8 cellular contexts compared by ENCODE assay signal in the genomic region with DNA sequence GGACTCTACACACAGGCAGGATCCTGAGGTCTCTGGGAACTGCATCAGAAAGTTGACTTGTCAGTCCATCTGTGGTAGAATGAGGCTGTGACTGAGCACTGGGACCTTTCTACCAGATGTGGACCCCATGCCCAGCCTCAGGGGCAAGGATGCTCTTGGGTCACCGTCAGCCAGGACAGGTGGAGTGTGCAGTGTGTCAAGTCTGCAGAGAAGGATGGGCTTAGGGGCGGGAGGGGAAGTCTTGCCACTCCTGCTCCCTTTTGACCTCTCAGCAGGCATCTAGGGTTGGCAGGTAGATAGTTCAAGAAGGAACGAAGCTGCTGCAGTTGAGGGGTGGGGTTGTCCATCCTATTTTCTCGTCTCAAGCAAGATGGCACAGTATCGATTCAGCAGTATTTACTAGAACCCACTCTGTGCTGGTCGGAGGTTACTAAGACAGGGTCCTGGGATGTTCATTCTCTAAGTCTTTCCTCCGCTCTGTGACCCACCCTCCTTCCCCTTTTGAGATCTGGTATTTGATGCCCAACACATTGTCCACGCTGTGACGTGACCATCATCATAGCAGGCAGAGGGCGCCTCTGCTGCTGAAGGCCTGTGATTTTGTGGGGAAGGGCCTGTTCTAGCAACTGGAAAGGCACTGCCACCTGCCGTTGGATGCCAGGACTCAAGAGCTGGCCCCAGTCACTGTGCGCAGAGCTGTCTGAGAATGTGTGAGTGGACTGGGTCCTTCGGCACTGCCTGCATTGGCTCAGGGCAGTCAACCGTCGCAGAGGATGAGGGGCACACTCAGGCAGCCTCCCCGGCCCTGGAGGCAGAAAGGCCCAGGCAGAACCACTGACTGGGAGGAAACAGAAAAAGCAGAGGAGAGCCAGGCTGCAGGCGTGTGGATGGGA. TPM values are rescaled to one million over a fixed set of nuclear protein-coding genes. Genes with fewer than 3 reads are reported as not detected.
DNase-seq lines count a peak whose midpoint lies in the region; ATAC-seq and TF ChIP-seq lines count a peak whose summit lies in the region.

No MANE protein-coding gene starts in this region.

- 62% methylated on average over 11 of the region's 17 CpGs for WGBS in right lobe of liver (ENCODE audit: insufficient coverage, low coverage, low lambda C conversion rate, missing lambda C conversion rate)
- WGBS in transverse colon (ENCODE audit: low coverage in 1 of 2), 2 donors = 67 to 95% methylated on average over 4 to 17 of the region's 17 CpGs

- peaks cover 9 to 26% of the 10 kb centered on the region in 2 donors for H3K36me3 Mint-ChIP-seq in activated naive CD4-positive, alpha-beta T cell treated with anti-CD3 and anti-CD28 coated beads, Interleukin-2, amount 50 U/mL, for 72 hours
- H3K36me3 Mint-ChIP-seq in T-helper 2 cell treated with Interferon-gamma antibody and Interleukin-4, amounts not matched to agents 5 μg/mL and 100 μg/mL, for 36 hours (ENCODE audit: low read depth) = peaks cover 59% of the 10 kb centered on the region

- H3K27me3 Mint-ChIP-seq in T-helper 2 cell treated with Interferon-gamma antibody and Interleukin-4, amounts not matched to agents 5 μg/mL and 100 μg/mL, for 36 hours (ENCODE audit: low read depth) = no peaks in the 10 kb centered on the region

- H3K27me3 ChIP-seq in right lobe of liver (no peaks in the 10 kb centered on the region), transverse colon (no peaks in the 10 kb centered on the region)

- H3K4me3 Mint-ChIP-seq in T-helper 2 cell treated with Interferon-gamma antibody and Interleukin-4, amounts not matched to agents 5 μg/mL and 100 μg/mL, for 36 hours = no peak overlapping the region

- no peak for TF ChIP-seq EP300 in transverse colon (IDR thresholded peaks at IDR 0.05; ENCODE audit: low read depth)

- H3K9me3 Mint-ChIP-seq in activated naive CD4-positive, alpha-beta T cell treated with anti-CD3 and anti-CD28 coated beads, Interleukin-2, amount 50 U/mL, for 72 hours = no peaks in the 10 kb centered on the region
- no peaks in the 10 kb centered on the region for H3K9me3 Mint-ChIP-seq in T-helper 2 cell treated with Interferon-gamma antibody and Interleukin-4, amounts not matched to agents 5 μg/mL and 100 μg/mL, for 36 hours

- TF ChIP-seq POLR2A in right lobe of liver (IDR thresholded peaks at IDR 0.05) = no peak
- TF ChIP-seq POLR2A in transverse colon (IDR thresholded peaks at IDR 0.05) = no peak

- H3K4me3 ChIP-seq in right lobe of liver (no peak overlapping the region), transverse colon (no peak overlapping the region)

- H3K4me1 Mint-ChIP-seq in T-helper 2 cell treated with Interferon-gamma antibody and Interleukin-4, amounts not matched to agents 5 μg/mL and 100 μg/mL, for 36 hours (ENCODE audit: low read depth) = peaks cover 28% of the 10 kb centered on the region

- in situ Hi-C loops in transverse colon (cut with MboI; ENCODE audit: low pct_ligation_motif_present in 1 of 4, low pct_unique_long_range_greater_than_20kb in 1 of 4, low sequenced_read_pairs in 3 of 4) = no loop called here

- ATAC-seq in activated naive CD4-positive, alpha-beta T cell treated with anti-CD3 and anti-CD28 coated beads, Interleukin-2, amount 50 U/mL, for 72 hours = no peak
- ATAC-seq in right lobe of liver (peak; percentile 23 to 34 (median 30)), GM18909 (IDR thresholded peaks at IDR 0.05; ENCODE audit: poor library complexity, unreplicated experiment) (no peak)

- intact Hi-C loops in right lobe of liver (cut with DNase I) = no loop called here
- intact Hi-C loops in transverse colon (cut with DNase I; ENCODE audit: low total_unique reads) = no loop called here

- peak; percentile 39 to 57 (median 46) for TF ChIP-seq CTCF in right lobe of liver (IDR thresholded peaks at IDR 0.05)
- TF ChIP-seq CTCF in transverse colon (IDR thresholded peaks at IDR 0.05) = peak; percentile 31 to 69 (median 50)

- DNase-seq in activated naive CD4-positive, alpha-beta T cell treated with Interleukin-2 at 50 U/mL for 16 hours = peak; percentile 16
- DNase-seq in activated naive CD4-positive, alpha-beta T cell treated with anti-CD3 and anti-CD28 coated beads, Interleukin-2, amount 50 U/mL, for 72 hours (ENCODE audit: low spot score in 2 of 2) = no peak
- peak; percentile 43 to 79 for DNase-seq in NCI-H1930 (lab: John Stamatoyannopoulos, UW)
- peak; percentile 37 for DNase-seq in T-helper 2 cell treated with Interferon-gamma antibody and Interleukin-4, amounts not matched to agents 5 μg/mL and 100 μg/mL, for 36 hours (ENCODE audit: low spot score)
- DNase-seq in dermis blood vessel endothelial cell = peak; percentile 94
- DNase-seq in right lobe of liver = peak in 1 of 3 donors; percentile 46
- DNase-seq in transverse colon = peak; percentile 59

- peaks cover 0 to 39% (median 9%) of the 10 kb centered on the region in 4 donors for H3K36me3 ChIP-seq in right lobe of liver
- peaks cover 0 to 4% (median 0%) of the 10 kb centered on the region in 4 donors for H3K36me3 ChIP-seq in transverse colon

- no peak overlapping the region for H3K27ac ChIP-seq in right lobe of liver
- no peak overlapping the region for H3K27ac ChIP-seq in transverse colon

- H3K27ac Mint-ChIP-seq in activated naive CD4-positive, alpha-beta T cell treated with anti-CD3 and anti-CD28 coated beads, Interleukin-2, amount 50 U/mL, for 72 hours = peak overlapping the region in 1 of 2 donors; percentile 88
- peak overlapping the region; percentile 64 for H3K27ac Mint-ChIP-seq in T-helper 2 cell treated with Interferon-gamma antibody and Interleukin-4, amounts not matched to agents 5 μg/mL and 100 μg/mL, for 36 hours

- H3K4me1 ChIP-seq in right lobe of liver = peaks cover 0 to 40% (median 17%) of the 10 kb centered on the region in 4 donors
- H3K4me1 ChIP-seq in transverse colon = no peaks in the 10 kb centered on the region

- H3K9me3 ChIP-seq in right lobe of liver = no peaks in the 10 kb centered on the region
- H3K9me3 ChIP-seq in transverse colon = no peaks in the 10 kb centered on the region

RNA-seq across cellular contexts. Expression of gene RBCK1, which starts 23.2 kb away (rescaled TPM):
- total RNA-seq in activated naive CD4-positive, alpha-beta T cell treated with anti-CD3 and anti-CD28 coated beads, Interleukin-2, amount 50 U/mL, for 72 hours = 100 to 1,000 TPM; 113 to 150 TPM
- 111 and 116 TPM in 2 replicates for total RNA-seq in dermis blood vessel endothelial cell
- total RNA-seq in right lobe of liver = 100 to 1,000 TPM in 2 of 6 experiments, 10 to 100 TPM in 4; 63.1 to 113 (median 85.6) TPM
- 100 to 1,000 TPM; 101 to 152 (median 110) TPM for total RNA-seq in transverse colon

RNA-seq across cellular contexts. Expression of gene TBC1D20, which starts 31.1 kb away (rescaled TPM):
- 10 to 100 TPM; 20.2 to 23.9 TPM for total RNA-seq in activated naive CD4-positive, alpha-beta T cell treated with anti-CD3 and anti-CD28 coated beads, Interleukin-2, amount 50 U/mL, for 72 hours
- total RNA-seq in dermis blood vessel endothelial cell (30.5 and 33.0 TPM in 2 replicates), right lobe of liver (10 to 100 TPM; 10.8 to 21.4 (median 13.9) TPM), transverse colon (10 to 100 TPM; 29.1 to 65.5 (median 36.9) TPM)

RNA-seq across cellular contexts. Expression of gene TRIB3, which starts 50.7 kb away (rescaled TPM):
- total RNA-seq in activated naive CD4-positive, alpha-beta T cell treated with anti-CD3 and anti-CD28 coated beads, Interleukin-2, amount 50 U/mL, for 72 hours = 10 to 100 TPM; 31.3 to 39.4 TPM
- total RNA-seq in dermis blood vessel endothelial cell (49.2 and 62.1 TPM in 2 replicates), right lobe of liver (100 to 1,000 TPM in 2 of 6 experiments, 10 to 100 TPM in 4; 15.1 to 139 (median 34.1) TPM), transverse colon (10 to 100 TPM in 2 of 4 donors, 1 to 10 TPM in 2; 3.8 to 11.3 (median 7.9) TPM)

Comparison
In these comparisons a context has a peak if more than half of its experiments do, and no peak if none do; other contexts are left out.
1. DNase-seq: peak in activated naive CD4-positive, alpha-beta T cell treated with Interleukin-2 at 50 U/mL for 16 hours (single experiment), NCI-H1930 (2 of 2), T-helper 2 cell treated with Interferon-gamma antibody and Interleukin-4, amounts not matched to agents 5 μg/mL and 100 μg/mL, for 36 hours (single experiment), dermis blood vessel endothelial cell (single experiment) and transverse colon (single experiment); none in activated naive CD4-positive, alpha-beta T cell treated with anti-CD3 and anti-CD28 coated beads, Interleukin-2, amount 50 U/mL, for 72 hours (0 of 2).
2. ATAC-seq: peak in right lobe of liver (4 of 4); none in activated naive CD4-positive, alpha-beta T cell treated with anti-CD3 and anti-CD28 coated beads, Interleukin-2, amount 50 U/mL, for 72 hours (0 of 2) and GM18909 (single experiment).